ENCODE assay signal across 24 cellular contexts in genomic region chr9:135732569-135733257, GRCh38. TPM values are rescaled to one million over a fixed set of nuclear protein-coding genes. Genes with fewer than 3 reads are reported as not detected.
DNase-seq lines count a peak whose midpoint lies in the region; ATAC-seq and TF ChIP-seq lines count a peak whose summit lies in the region.
"Had no signal": no experiment of that assay in that cellular context is flagged by ENCODE, and none has a peak within 500 bp of the region (broad histone marks: within the 10 kb centered on the region; RNA-seq: fewer than 3 reads in every experiment).

No MANE protein-coding gene starts in this region.

- BruUV-seq in PC-3 (replicated peaks; lab: Mats Ljungman, UMichigan), result no TSS peak

- H3K4me2 ChIP-seq in PC-3 (ENCODE audit: low read length), result no peak overlapping the region

- H3K9me2 ChIP-seq in PC-3 (replicated peaks; ENCODE audit: low read length), result no peaks in the 10 kb centered on the region

- H3K9ac ChIP-seq in PC-3 (ENCODE audit: low read length), result no peak overlapping the region

- H3K79me2 ChIP-seq in PC-3 (ENCODE audit: low read length), result no peaks in the 10 kb centered on the region

- no peak overlapping the region for H3K27ac ChIP-seq in PC-3 (ENCODE audit: low read length)
- H3K27ac ChIP-seq: Peyer's patch had no signal

- H3K36me3 ChIP-seq in PC-3 (ENCODE audit: low read depth, low read length), result no peaks in the 10 kb centered on the region
- H3K36me3 ChIP-seq: Peyer's patch had no signal

- no peaks in the 10 kb centered on the region for H3F3A ChIP-seq in PC-3 (ENCODE audit: low read length, unreplicated experiment)

- CTCF ChIA-PET in PC-3 (lab: Charles Lee), result no interaction called here

- POLR2A ChIA-PET in PC-3 (lab: Charles Lee; ENCODE audit: unreplicated experiment), result no interaction called here

- DNase-seq in CMK (ENCODE audit: low read depth), result peak; percentile 67
- DNase-seq in KBM-7, result peak; percentile 28
- peak; percentile 2 for DNase-seq in PC-3
- DNase-seq in mucosa of gallbladder (ENCODE audit: low spot score), result peak; percentile 50
- DNase-seq in T-helper 9 cell, result no peak
- DNase-seq: DMS153, H9, MM.1S, NCI-H1092, NCI-H1417 treated with DMSO at 0.1 percent for 48 hours, NCI-H1694 treated with DMSO at 0.1 percent for 48 hours, NCI-H2081, NCI-H2171, NCI-H446, NCI-H526, Peyer's patch, SHP77 treated with DMSO at 0.1 percent for 48 hours, T-helper 1 cell had no signal

- H3K4me3 ChIP-seq in PC-3 (ENCODE audit: low read length), result no peak overlapping the region
- H3K4me3 ChIP-seq: K562, Peyer's patch had no signal

- H2AFZ ChIP-seq in PC-3 (ENCODE audit: low read length), result no peak overlapping the region

- ATAC-seq in PC-3 (no peak), GM18520 (IDR thresholded peaks at IDR 0.05; ENCODE audit: unreplicated experiment) (no peak), GM18909 (IDR thresholded peaks at IDR 0.05; ENCODE audit: poor library complexity, unreplicated experiment) (no peak)
- ATAC-seq: K562 had no signal

- TF ChIP-seq CTCF in PC-3 (conservative IDR thresholded peaks at IDR 0.05; ENCODE audit: low read depth, low read length), result no peak

- no peaks in the 10 kb centered on the region for H3K9me3 ChIP-seq in PC-3 (ENCODE audit: low read length)
- H3K9me3 ChIP-seq: Peyer's patch had no signal

- in situ Hi-C loops in KBM-7 (cut with MboI; ENCODE audit: low pct_unique_long_range_greater_than_20kb, low sequenced_read_pairs), result no loop called here

- intact Hi-C loops in PC-3 (cut with micrococcal nuclease), result no loop called here

- H3K27me3 ChIP-seq in PC-3 (ENCODE audit: low read length), result no peaks in the 10 kb centered on the region
- H3K27me3 ChIP-seq: Peyer's patch had no signal

- H3K4me1 ChIP-seq in PC-3 (ENCODE audit: insufficient read depth, low read length), result no peaks in the 10 kb centered on the region
- H3K4me1 ChIP-seq: Peyer's patch had no signal

- H4K20me1 ChIP-seq in PC-3 (ENCODE audit: low read length), result no peaks in the 10 kb centered on the region

RNA-seq across cellular contexts. Expression of gene KCNT1, which starts 30.7 kb away (rescaled TPM):
- total RNA-seq in PC-3 (2014; rRNA removed) (not detected in 2 replicates), mucosa of gallbladder (0.12 TPM)
- total RNA-seq: A172, G401, LHCN-M2 had no signal

RNA-seq across cellular contexts. Expression of gene SOHLH1, which starts 33.4 kb away (rescaled TPM):
- not detected in 2 replicates for total RNA-seq in PC-3 (2014; rRNA removed)
- not detected for total RNA-seq in mucosa of gallbladder
- total RNA-seq: A172, G401, H9, LHCN-M2, Peyer's patch had no signal
